Comparison of ENCODE assay signal across 7 cellular contexts in the genomic region with DNA sequence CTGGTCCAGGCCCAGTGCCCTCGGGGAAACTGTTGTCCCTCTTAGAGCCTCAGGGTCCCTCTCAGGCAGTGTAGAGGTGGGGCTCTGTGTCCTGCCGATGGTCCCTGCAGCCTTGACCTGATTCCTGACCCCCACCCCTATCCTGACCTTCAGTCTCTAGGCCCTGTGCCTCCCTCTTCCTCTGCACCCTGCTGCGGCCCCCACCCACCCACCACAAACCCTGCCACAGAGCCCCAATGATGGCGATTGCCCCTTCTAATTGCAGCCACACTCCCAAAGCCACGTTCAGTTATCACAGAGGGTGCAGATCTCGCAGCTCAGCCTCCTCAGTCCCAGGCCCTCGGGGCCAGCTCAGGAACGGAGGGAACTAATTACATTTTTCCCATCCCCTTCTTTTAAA.
"Had no signal": no experiment of that assay in that cellular context is flagged by ENCODE, and none has a peak within 500 bp of the region (broad histone marks: within the 10 kb centered on the region; RNA-seq: fewer than 3 reads in every experiment).

No MANE protein-coding gene starts in this region.

- H2AFZ ChIP-seq: GM23338 had no signal

- DNase-seq: HFFc6, IMR-90, KG1 had no signal

- ATAC-seq: HCT116, K562 had no signal

- H3K9me3 ChIP-seq: HAP-1 had no signal

- H3K4me1 ChIP-seq: HAP-1 had no signal

- H3K4me2 ChIP-seq: GM23338 had no signal

- H3K36me3 ChIP-seq: HAP-1 had no signal

- H3K4me3 ChIP-seq: GM23338, HAP-1, K562 had no signal
